Comparison of ENCODE assay signal across 1 cellular context in genomic region chr3:196198771-196199753, GRCh38.
TF ChIP-seq lines count a peak whose summit lies in the region.

No MANE protein-coding gene starts in this region.

TF ChIP-seq in GM23338, 12 proteins besides CTCF, POLR2A, EP300 and RAD21 (continued from another document):
- TF ChIP-seq CREB1 (CRISPR knock-in tag; IDR thresholded peaks at IDR 0.05; ENCODE audit: low read depth): no peak
- TF ChIP-seq REST (IDR thresholded peaks at IDR 0.05; ENCODE audit: unreplicated experiment): no peak
- TF ChIP-seq ZNF462 (CRISPR knock-in tag; IDR thresholded peaks at IDR 0.05): no peak
- no peak for TF ChIP-seq POLR2AphosphoS5 (IDR thresholded peaks at IDR 0.05; ENCODE audit: low read depth)
